In the genomic region with DNA sequence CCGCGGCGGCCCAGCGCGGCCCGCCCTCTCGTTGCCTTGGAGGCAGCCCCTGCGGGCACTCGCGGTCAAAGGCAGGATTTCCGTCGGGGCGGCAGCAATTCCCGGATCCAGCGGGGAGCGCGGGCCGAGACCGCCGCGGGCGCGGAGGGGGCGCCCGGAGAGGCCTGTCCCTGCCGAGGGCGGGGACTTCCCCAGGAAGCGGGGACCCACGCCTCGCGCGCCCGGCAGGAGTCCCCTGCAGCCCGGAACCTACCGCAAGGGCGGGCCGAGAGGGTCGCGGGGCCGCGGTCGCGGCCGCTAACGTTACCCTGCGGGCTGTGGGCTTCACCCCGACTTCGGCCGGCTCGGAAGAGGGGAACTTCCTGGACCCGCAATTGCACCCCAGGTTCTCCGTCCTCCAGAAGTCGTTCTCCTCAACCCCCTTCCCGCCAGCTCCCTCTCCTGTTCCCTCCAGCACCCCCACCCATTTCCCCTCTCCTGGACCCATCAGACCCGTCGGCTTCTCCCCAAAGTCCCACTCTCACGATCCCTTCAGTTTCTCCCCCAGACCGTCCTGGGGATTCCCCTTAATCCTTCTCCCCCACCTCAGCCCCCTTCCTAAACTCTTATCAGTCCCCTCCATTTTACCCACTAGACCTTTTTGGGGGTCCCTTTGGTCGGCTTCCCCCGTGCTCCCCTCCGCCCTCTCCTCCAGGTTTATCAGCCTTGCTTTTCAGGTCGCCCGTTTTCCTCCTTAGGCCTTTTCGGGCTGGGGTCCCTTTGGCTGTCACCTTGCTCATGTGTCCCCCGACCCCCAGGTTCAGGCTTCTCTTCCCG, we compare ENCODE assay signal across 8 cellular contexts. TPM values are rescaled to one million over a fixed set of nuclear protein-coding genes. Genes with fewer than 3 reads are reported as not detected.
DNase-seq lines count a peak whose midpoint lies in the region; ATAC-seq, FAIRE-seq and TF ChIP-seq lines count a peak whose summit lies in the region.

No MANE protein-coding gene starts in this region.

- H3K4me2 ChIP-seq in endothelial cell of umbilical vein (ENCODE audit: insufficient read depth, low read length): peak overlapping the region; percentile 75

- H3K27ac ChIP-seq in endothelial cell of umbilical vein (ENCODE audit: insufficient read depth, low read depth, low read length): no peak overlapping the region

- no peaks in the 10 kb centered on the region for H3K36me3 ChIP-seq in endothelial cell of umbilical vein (ENCODE audit: control insufficient read depth in 2 of 2, extremely low read depth in 1 of 2, insufficient read depth in 2 of 2, low read length in 2 of 2)

- no peaks in the 10 kb centered on the region for H4K20me1 ChIP-seq in endothelial cell of umbilical vein (replicated peaks; ENCODE audit: control insufficient read depth, extremely low read depth, insufficient read depth, low read length)

- TF ChIP-seq POLR2A in GM19099 (IDR thresholded peaks at IDR 0.05; ENCODE audit: extremely low read depth, insufficient read length, low read depth) (peak; percentile 40), endothelial cell of umbilical vein (IDR thresholded peaks at IDR 0.05; ENCODE audit: low read depth, low read length) (peak; percentile 26)

- H3K9ac ChIP-seq in endothelial cell of umbilical vein (replicated peaks; ENCODE audit: extremely low read depth, insufficient read depth, low read length): peak overlapping the region; percentile 60

- peaks cover 89% of the 10 kb centered on the region for H3K4me1 Mint-ChIP-seq in activated B cell treated with CpG ODN at 0.5 μM for 24 hours
- H3K4me1 Mint-ChIP-seq in natural killer cell: peaks cover 51 to 85% of the 10 kb centered on the region in 2 donors

- peak overlapping the region; percentile 35 to 50 (median 37) for H3K4me3 ChIP-seq in endothelial cell of umbilical vein (replicated peaks in 1 of 3; ENCODE audit: insufficient read depth in 1 of 3, low read depth in 1 of 3, low read length in 3 of 3)

- dilution Hi-C loops in endothelial cell of umbilical vein (cut with MboI; ENCODE audit: extremely low pct_ligation_motif_present, low sequenced_read_pairs): no loop called here

- BruUV-seq in endothelial cell of umbilical vein (replicated peaks; lab: Mats Ljungman, UMichigan): no TSS peak

- peaks cover 26% of the 10 kb centered on the region for H3K4me1 ChIP-seq in endothelial cell of umbilical vein (ENCODE audit: control insufficient read depth, extremely low read depth, insufficient read depth, low read length)

- H3K9me3 Mint-ChIP-seq in activated B cell treated with CpG ODN at 0.5 μM for 24 hours (no peaks in the 10 kb centered on the region), natural killer cell (no peaks in the 10 kb centered on the region)

- intact Hi-C loops in activated B cell treated with CpG ODN at 0.5 μM for 24 hours (cut with micrococcal nuclease) (loop anchor here (1.0 kb wide), 1 partner anchor 10 kb away; no protein-coding TSS in a partner anchor), endothelial cell of umbilical vein (cut with micrococcal nuclease) (no loop called here), natural killer cell (cut with micrococcal nuclease) (no loop called here)

- H3K36me3 Mint-ChIP-seq in activated B cell treated with CpG ODN at 0.5 μM for 24 hours (ENCODE audit: low read depth) (no peaks in the 10 kb centered on the region), natural killer cell (no peaks in the 10 kb centered on the region)

- peak overlapping the region; percentile 87 for H3K27ac Mint-ChIP-seq in activated B cell treated with CpG ODN at 0.5 μM for 24 hours
- H3K27ac Mint-ChIP-seq in natural killer cell: peak overlapping the region; percentile 89 to 92

- H3K79me2 ChIP-seq in endothelial cell of umbilical vein (ENCODE audit: control insufficient read depth, insufficient read depth, low read length): no peaks in the 10 kb centered on the region

- H3K4me3 Mint-ChIP-seq in activated B cell treated with CpG ODN at 0.5 μM for 24 hours: peak overlapping the region; percentile 83
- H3K4me3 Mint-ChIP-seq in natural killer cell: peak overlapping the region; percentile 86

- no peak for FAIRE-seq in endothelial cell of umbilical vein (lab: Jason Lieb, UNC)

- CTCF ChIA-PET in activated B cell treated with CpG ODN at 0.5 μM for 24 hours (lab: Charles Lee) (interaction anchor here (1.8 to 2.2 kb wide), 2 partner anchors 9 to 28 kb away, joined by 5 to 7 read pairs; no protein-coding TSS in a partner anchor), endothelial cell of umbilical vein (lab: Charles Lee) (no interaction called here), HEK293T (lab: Yijun Ruan, JAX) (no interaction called here)

- no peaks in the 10 kb centered on the region for H3K27me3 ChIP-seq in endothelial cell of umbilical vein (ENCODE audit: control insufficient read depth in 2 of 2, insufficient read depth in 2 of 2, low read length in 2 of 2)

- TF ChIP-seq CTCF in activated B cell treated with CpG ODN at 0.5 μM for 24 hours (IDR thresholded peaks at IDR 0.05) (no peak), endothelial cell of umbilical vein (IDR thresholded peaks at IDR 0.05; ENCODE audit: extremely low read depth in 1 of 2, insufficient read depth in 1 of 2, low read depth in 1 of 2, low read length in 2 of 2) (no peak), natural killer cell (IDR thresholded peaks at IDR 0.05) (no peak)

- POLR2A ChIA-PET in activated B cell treated with CpG ODN at 0.5 μM for 24 hours (lab: Charles Lee): interaction anchor here (3.7 to 15.1 kb wide), 2 partner anchors 9 to 25 kb away, joined by 22 to 271 read pairs; no protein-coding TSS in a partner anchor
- POLR2A ChIA-PET in endothelial cell of umbilical vein (lab: Charles Lee): no interaction called here
- POLR2A ChIA-PET in HEK293T (lab: Yijun Ruan, JAX): no interaction called here

- peak overlapping the region; percentile 91 for H2AFZ ChIP-seq in endothelial cell of umbilical vein (ENCODE audit: low read depth, low read length)

- ATAC-seq in activated B cell treated with CpG ODN at 0.5 μM for 24 hours (ENCODE audit: low read depth): peak; percentile 16
- peak; percentile 47 to 72 (median 65) for ATAC-seq in natural killer cell

- H3K9me3 ChIP-seq in endothelial cell of umbilical vein (replicated peaks; ENCODE audit: control insufficient read depth, insufficient read depth, low read length): no peaks in the 10 kb centered on the region

- H3K9me1 ChIP-seq in endothelial cell of umbilical vein (replicated peaks; ENCODE audit: control insufficient read depth, extremely low read depth, insufficient read depth, low read length): no peaks in the 10 kb centered on the region

- DNase-seq in activated B cell treated with CpG ODN at 0.5 μM for 24 hours (peak; percentile 64), endothelial cell of umbilical vein (ENCODE audit: low read depth, low spot score) (peak; percentile 33), natural killer cell (peak; percentile 73), OCI-M2 (lab: John Stamatoyannopoulos, UW; ENCODE audit: unreplicated experiment) (no peak), HEK293T (ENCODE audit: extremely low spot score) (no peak), amygdala (lab: John Stamatoyannopoulos, UW) (no peak), NCI-H510A treated with DMSO at 0.1 percent for 48 hours (lab: John Stamatoyannopoulos, UW) (no peak)

- H3K27me3 Mint-ChIP-seq in activated B cell treated with CpG ODN at 0.5 μM for 24 hours (no peaks in the 10 kb centered on the region), natural killer cell (ENCODE audit: low read depth in 2 of 2) (no peaks in the 10 kb centered on the region)

TF ChIP-seq in endothelial cell of umbilical vein, 7 proteins besides CTCF, POLR2A, EP300 and RAD21:
- TF ChIP-seq POLR2AphosphoS5 (IDR thresholded peaks at IDR 0.05; ENCODE audit: insufficient read depth, low read depth, low read length) (peak; percentile 69), FOS (IDR thresholded peaks at IDR 0.05; ENCODE audit: borderline replicate concordance, insufficient read depth, low read length) (no peak)

TF ChIP-seq in HEK293T, 16 proteins besides CTCF, POLR2A, EP300 and RAD21 (continues in another document):
- TF ChIP-seq FOXM1 (IDR thresholded peaks at IDR 0.05; ENCODE audit: borderline replicate concordance) (no peak), SP1 (IDR thresholded peaks at IDR 0.05) (no peak), FOXA1 (IDR thresholded peaks at IDR 0.05) (no peak)

RNA-seq across cellular contexts. Expression of gene FGR, which starts 0.6 kb away (rescaled TPM):
- total RNA-seq in activated B cell treated with CpG ODN at 0.5 μM for 24 hours (28.6 and 28.8 TPM in 2 replicates), endothelial cell of umbilical vein (not detected in 2 replicates), natural killer cell (100 to 1,000 TPM; 353 to 452 (median 362) TPM)
- polyA plus RNA-seq in endothelial cell of umbilical vein: 0.16 and 0.18 TPM in 2 replicates
- polyA plus RNA-seq in endothelial cell of umbilical vein (2011; cell fraction: cytosol; rRNA removed): 0.07 and 0.08 TPM in 2 replicates
- 0.20 and 0.55 TPM in 2 replicates for polyA plus RNA-seq in endothelial cell of umbilical vein (2011; cell fraction: nucleus; rRNA removed)
- polyA plus RNA-seq in endothelial cell of umbilical vein (2012): not detected in 2 replicates
- 0.13 TPM in 1 of 2 replicates, not detected in the other for polyA minus RNA-seq in endothelial cell of umbilical vein
- not detected for polyA minus RNA-seq in endothelial cell of umbilical vein (2011; cell fraction: cytosol; rRNA and poly(A)+ RNA removed)
- polyA minus RNA-seq in endothelial cell of umbilical vein (2011; cell fraction: nucleus; rRNA and poly(A)+ RNA removed): not detected in 2 replicates

RNA-seq across cellular contexts. Expression of gene AHDC1, which starts 30.4 kb away (rescaled TPM):
- total RNA-seq in activated B cell treated with CpG ODN at 0.5 μM for 24 hours (22.4 and 23.3 TPM in 2 replicates), endothelial cell of umbilical vein (32.1 and 33.0 TPM in 2 replicates), natural killer cell (10 to 100 TPM; 39.6 to 67.0 (median 47.0) TPM)
- polyA plus RNA-seq in endothelial cell of umbilical vein: 7.0 and 7.8 TPM in 2 replicates
- polyA plus RNA-seq in endothelial cell of umbilical vein (2011; cell fraction: cytosol; rRNA removed): 5.9 and 7.2 TPM in 2 replicates
- 17.1 and 18.6 TPM in 2 replicates for polyA plus RNA-seq in endothelial cell of umbilical vein (2011; cell fraction: nucleus; rRNA removed)
- polyA plus RNA-seq in endothelial cell of umbilical vein (2012): 10.8 and 13.3 TPM in 2 replicates
- 10.8 and 13.8 TPM in 2 replicates for polyA minus RNA-seq in endothelial cell of umbilical vein
- polyA minus RNA-seq in endothelial cell of umbilical vein (2011; cell fraction: cytosol; rRNA and poly(A)+ RNA removed): 4.2 TPM
- 7.6 and 14.5 TPM in 2 replicates for polyA minus RNA-seq in endothelial cell of umbilical vein (2011; cell fraction: nucleus; rRNA and poly(A)+ RNA removed)

RNA-seq across cellular contexts. Expression of gene IFI6, which starts 37.6 kb away (rescaled TPM):
- 10.9 and 11.4 TPM in 2 replicates for total RNA-seq in activated B cell treated with CpG ODN at 0.5 μM for 24 hours
- 20.0 and 28.4 TPM in 2 replicates for total RNA-seq in endothelial cell of umbilical vein
- polyA plus RNA-seq in endothelial cell of umbilical vein: 47.9 and 58.0 TPM in 2 replicates
- polyA plus RNA-seq in endothelial cell of umbilical vein (2011; cell fraction: cytosol; rRNA removed): 26.7 and 34.0 TPM in 2 replicates
- 8.5 and 9.4 TPM in 2 replicates for polyA plus RNA-seq in endothelial cell of umbilical vein (2011; cell fraction: nucleus; rRNA removed)
- 44.2 and 57.6 TPM in 2 replicates for polyA plus RNA-seq in endothelial cell of umbilical vein (2012)
- 8.6 and 10.2 TPM in 2 replicates for polyA minus RNA-seq in endothelial cell of umbilical vein
- 24.3 TPM for polyA minus RNA-seq in endothelial cell of umbilical vein (2011; cell fraction: cytosol; rRNA and poly(A)+ RNA removed)
- 1.9 and 2.3 TPM in 2 replicates for polyA minus RNA-seq in endothelial cell of umbilical vein (2011; cell fraction: nucleus; rRNA and poly(A)+ RNA removed)
- 10 to 100 TPM; 26.7 to 36.0 (median 34.8) TPM for total RNA-seq in natural killer cell

Comparison
In these comparisons a context has a peak if more than half of its experiments do, and no peak if none do; other contexts are left out.
1. DNase-seq: peak in activated B cell treated with CpG ODN at 0.5 μM for 24 hours (single experiment), endothelial cell of umbilical vein (single experiment) and natural killer cell (single experiment); none in OCI-M2 (single experiment), HEK293T (single experiment), amygdala (0 of 56) and NCI-H510A treated with DMSO at 0.1 percent for 48 hours (single experiment).
2. RNA of gene FGR, which starts 0.6 kb away (total RNA-seq): 353 to 452 TPM in natural killer cell and 28.6 to 28.8 TPM in activated B cell treated with CpG ODN at 0.5 μM for 24 hours; not detected in endothelial cell of umbilical vein; every median in the first group is over 10 times any median in the second.